Comparison of ENCODE assay signal across 8 cellular contexts in genomic region chr13:110712081-110712848, GRCh38. TPM values are rescaled to one million over a fixed set of nuclear protein-coding genes. Genes with fewer than 3 reads are reported as not detected.
A peak's percentile ranks its signal among the peaks of the same experiment; 100 is the strongest.
DNase-seq lines count a peak whose midpoint lies in the region; ATAC-seq and TF ChIP-seq lines count a peak whose summit lies in the region.

No MANE protein-coding gene starts in this region.

- peak; percentile 80 for DNase-seq in AG10803 (ENCODE audit: low read depth)
- DNase-seq in NCI-H345 (lab: John Stamatoyannopoulos, UW): peak; percentile 93
- peak; percentile 72 to 83 for DNase-seq in activated CD4-positive, alpha-beta T cell treated with anti-CD3 and anti-CD28 coated beads for 24 hours (ENCODE audit: low read depth in 2 of 2)
- no peak for DNase-seq in chondrocyte (ENCODE audit: low spot score)
- peak; percentile 62 for DNase-seq in kidney glomerular epithelial cell (lab: John Stamatoyannopoulos, UW)
- DNase-seq in stimulated activated CD4-positive, alpha-beta T cell treated with anti-CD3 and anti-CD28 coated beads, Interleukin-1b, Interleukin-23, amount 100 ng/mL, for 1 hour (ENCODE audit: low read depth in 2 of 2): peak; percentile 69 to 72

- no peaks in the 10 kb centered on the region for H3K36me3 Mint-ChIP-seq in chondrocyte (ENCODE audit: low read depth)

- peak overlapping the region; percentile 84 for H3K4me3 Mint-ChIP-seq in chondrocyte (ENCODE audit: unreplicated experiment)

- H3K27ac Mint-ChIP-seq in chondrocyte (ENCODE audit: unreplicated experiment): peak overlapping the region; percentile 96

- ATAC-seq in GM19025 (IDR thresholded peaks at IDR 0.05; ENCODE audit: low read depth, unreplicated experiment): peak; percentile 25
- ATAC-seq in HG03196 (IDR thresholded peaks at IDR 0.05; ENCODE audit: unreplicated experiment): peak; percentile 34

- TF ChIP-seq CTCF in AG10803 (conservative IDR thresholded peaks at IDR 0.05; ENCODE audit: low read length): no peak
- no peak for TF ChIP-seq CTCF in chondrocyte (IDR thresholded peaks at IDR 0.05)

- H3K4me3 ChIP-seq in AG10803 (ENCODE audit: low read length): peak overlapping the region; percentile 96

- H3K9me3 Mint-ChIP-seq in chondrocyte (ENCODE audit: low read depth): no peaks in the 10 kb centered on the region

- peaks cover 19% of the 10 kb centered on the region for H3K4me1 Mint-ChIP-seq in chondrocyte (ENCODE audit: low read depth)

- no peaks in the 10 kb centered on the region for H3K27me3 Mint-ChIP-seq in chondrocyte (ENCODE audit: low read depth)

RNA-seq across cellular contexts. Expression of gene ING1, which starts 1.2 kb away (rescaled TPM):
- total RNA-seq in chondrocyte: 11.7 to 14.3 TPM (median 13.4 TPM) in 3 replicates

RNA-seq across cellular contexts. Expression of gene CARS2, which starts 6.3 kb away (rescaled TPM):
- 50.7 to 60.2 TPM (median 57.9 TPM) in 3 replicates for total RNA-seq in chondrocyte
